8 cellular contexts compared by ENCODE assay signal in genomic region chr1:181247-182216, GRCh38.
DNase-seq lines count a peak whose midpoint lies in the region; ATAC-seq, FAIRE-seq and TF ChIP-seq lines count a peak whose summit lies in the region.
"Not testable (repeated sequence)": the region's sequence is repeated elsewhere in the genome, so short reads cannot be mapped to it uniquely, and the experiment has no call there.

No MANE protein-coding gene starts in this region.

- WGBS in lung, 2 donors: 78 to 82% methylated on average over 50 to 64 of the region's 79 CpGs
- 80 to 93% (median 90%) methylated on average over 34 to 66 of the region's 79 CpGs for WGBS in small intestine, 3 donors

- H3K36me3 ChIP-seq in astrocyte (ENCODE audit: insufficient read depth, low read length); lung (ENCODE audit: control insufficient read depth in 2 of 2, insufficient read depth in 2 of 2, low read length in 2 of 2); small intestine (ENCODE audit: control insufficient read depth in 2 of 2, insufficient read depth in 2 of 2, low read length in 2 of 2); upper lobe of right lung: not testable (repeated sequence)

- not testable (repeated sequence) for H3K9me3 Mint-ChIP-seq in astrocyte (ENCODE audit: unreplicated experiment)

- not testable (repeated sequence) for H2AFZ ChIP-seq in astrocyte (ENCODE audit: low read depth, low read length)

- H4K20me1 ChIP-seq in astrocyte (ENCODE audit: insufficient read depth, low read length): not testable (repeated sequence)

- ATAC-seq in lung (ENCODE audit: insufficient read depth, low FRiP score): not testable (repeated sequence)
- peak; percentile 43 for ATAC-seq in upper lobe of right lung

- H3K27ac ChIP-seq in astrocyte (ENCODE audit: low read depth, low read length); lung (ENCODE audit: low read depth in 1 of 2, low read length in 1 of 2); small intestine (ENCODE audit: low read depth in 1 of 2, low read length in 1 of 2); upper lobe of right lung: not testable (repeated sequence)

- H3K27me3 Mint-ChIP-seq in astrocyte (ENCODE audit: low read depth, unreplicated experiment): not testable (repeated sequence)

- in situ Hi-C loops in G401 (cut with HindIII; ENCODE audit: low sequenced_read_pairs): not testable (repeated sequence)

- not testable (repeated sequence) for H3K4me1 ChIP-seq in astrocyte (ENCODE audit: insufficient read depth, low read length); lung (ENCODE audit: control insufficient read depth in 2 of 2, insufficient read depth in 2 of 2, low read length in 2 of 2); small intestine (ENCODE audit: control insufficient read depth in 2 of 2, insufficient read depth in 1 of 2, low read depth in 1 of 2, low read length in 1 of 2); upper lobe of right lung

- intact Hi-C loops in upper lobe of right lung (cut with DNase I): not testable (repeated sequence)

- H3K4me1 Mint-ChIP-seq in astrocyte (ENCODE audit: low read depth, unreplicated experiment): not testable (repeated sequence)

- H3K27me3 ChIP-seq in astrocyte (ENCODE audit: insufficient read depth, low read length); lung (ENCODE audit: control insufficient read depth, insufficient read depth); small intestine (ENCODE audit: control insufficient read depth in 2 of 2, insufficient read depth in 2 of 2, low read length in 2 of 2); upper lobe of right lung: not testable (repeated sequence)

- H3K4me3 Mint-ChIP-seq in astrocyte (ENCODE audit: unreplicated experiment): not testable (repeated sequence)

- H3K9me3 ChIP-seq in astrocyte (ENCODE audit: insufficient read depth, low read depth, low read length); lung (ENCODE audit: control insufficient read depth in 2 of 2, insufficient read depth in 1 of 2, low read length in 1 of 2); small intestine (ENCODE audit: control insufficient read depth, low read depth); upper lobe of right lung: not testable (repeated sequence)

- H3K79me2 ChIP-seq in astrocyte (ENCODE audit: insufficient read depth, low read length): not testable (repeated sequence)

- TF ChIP-seq CTCF in astrocyte (IDR thresholded peaks at IDR 0.05; ENCODE audit: insufficient read depth, low read depth, low read length); lung (IDR thresholded peaks at IDR 0.05; ENCODE audit: control extremely low read depth, extremely low read depth): not testable (repeated sequence)
- TF ChIP-seq CTCF in upper lobe of right lung (IDR thresholded peaks at IDR 0.05): peak; percentile 17

- not testable (repeated sequence) for H3K9ac ChIP-seq in astrocyte (ENCODE audit: low read length)

- not testable (repeated sequence) for H3K36me3 Mint-ChIP-seq in astrocyte (ENCODE audit: low read depth, unreplicated experiment)

- not testable (repeated sequence) for FAIRE-seq in astrocyte (lab: Jason Lieb, UNC); small intestine (lab: Jason Lieb, UNC)

- not testable (repeated sequence) for H3K4me3 ChIP-seq in astrocyte (ENCODE audit: insufficient read depth, low read depth, low read length); lung; small intestine (ENCODE audit: low read depth in 1 of 2, low read length in 2 of 2); upper lobe of right lung

- H3K4me2 ChIP-seq in astrocyte (ENCODE audit: low read length): not testable (repeated sequence)

- not testable (repeated sequence) for H3K27ac Mint-ChIP-seq in astrocyte (ENCODE audit: unreplicated experiment)

- DNase-seq in G401 (ENCODE audit: low spot score): peak; percentile 56
- DNase-seq in NCI-H226: peak; percentile 20
- peak; percentile 41 to 47 for DNase-seq in activated CD4-positive, alpha-beta T cell treated with anti-CD3 and anti-CD28 coated beads, Interleukin-2, amount 50 U/mL, for 48 hours
- peak; percentile 47 for DNase-seq in astrocyte (ENCODE audit: low read depth)
- peak; percentile 27 for DNase-seq in fibroblast of the conjunctiva (ENCODE audit: low read depth)
- DNase-seq in lung (ENCODE audit: low spot score): peak; percentile 57
- DNase-seq in small intestine: peak; percentile 50
- peak; percentile 79 for DNase-seq in upper lobe of right lung

Comparison
In these comparisons a context has a peak if more than half of its experiments do, and no peak if none do; other contexts are left out.
1. DNase-seq: peak in every context shown above with its lines; median percentile 79 in upper lobe of right lung; 57 in lung; 56 in G401; 50 in small intestine; 47 in astrocyte; 44 in activated CD4-positive, alpha-beta T cell treated with anti-CD3 and anti-CD28 coated beads, Interleukin-2, amount 50 U/mL, for 48 hours; 27 in fibroblast of the conjunctiva; 20 in NCI-H226.